1 cellular context compared by ENCODE assay signal in the genomic region with DNA sequence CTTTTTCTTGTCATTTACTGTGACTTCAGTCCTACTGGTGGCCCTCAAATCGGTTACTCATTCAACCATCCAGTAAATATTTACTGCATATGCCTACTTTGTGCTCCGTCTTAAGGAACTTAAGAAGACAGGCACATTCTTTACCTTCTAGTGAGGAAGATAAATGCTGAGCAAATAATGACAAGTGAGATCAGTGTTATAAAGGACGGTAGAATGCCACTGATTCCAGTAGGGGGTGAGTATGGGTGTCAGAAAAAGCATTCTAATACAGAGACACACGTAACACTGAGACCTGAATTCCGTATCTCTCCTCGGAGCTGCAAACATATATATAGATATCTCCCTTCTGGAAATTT.
TF ChIP-seq lines count a peak whose summit lies in the region.

No MANE protein-coding gene starts in this region.

TF ChIP-seq in HepG2, 621 proteins besides CTCF, POLR2A, EP300 and RAD21 (continued from another document):
- TF ChIP-seq, protein P1, sequence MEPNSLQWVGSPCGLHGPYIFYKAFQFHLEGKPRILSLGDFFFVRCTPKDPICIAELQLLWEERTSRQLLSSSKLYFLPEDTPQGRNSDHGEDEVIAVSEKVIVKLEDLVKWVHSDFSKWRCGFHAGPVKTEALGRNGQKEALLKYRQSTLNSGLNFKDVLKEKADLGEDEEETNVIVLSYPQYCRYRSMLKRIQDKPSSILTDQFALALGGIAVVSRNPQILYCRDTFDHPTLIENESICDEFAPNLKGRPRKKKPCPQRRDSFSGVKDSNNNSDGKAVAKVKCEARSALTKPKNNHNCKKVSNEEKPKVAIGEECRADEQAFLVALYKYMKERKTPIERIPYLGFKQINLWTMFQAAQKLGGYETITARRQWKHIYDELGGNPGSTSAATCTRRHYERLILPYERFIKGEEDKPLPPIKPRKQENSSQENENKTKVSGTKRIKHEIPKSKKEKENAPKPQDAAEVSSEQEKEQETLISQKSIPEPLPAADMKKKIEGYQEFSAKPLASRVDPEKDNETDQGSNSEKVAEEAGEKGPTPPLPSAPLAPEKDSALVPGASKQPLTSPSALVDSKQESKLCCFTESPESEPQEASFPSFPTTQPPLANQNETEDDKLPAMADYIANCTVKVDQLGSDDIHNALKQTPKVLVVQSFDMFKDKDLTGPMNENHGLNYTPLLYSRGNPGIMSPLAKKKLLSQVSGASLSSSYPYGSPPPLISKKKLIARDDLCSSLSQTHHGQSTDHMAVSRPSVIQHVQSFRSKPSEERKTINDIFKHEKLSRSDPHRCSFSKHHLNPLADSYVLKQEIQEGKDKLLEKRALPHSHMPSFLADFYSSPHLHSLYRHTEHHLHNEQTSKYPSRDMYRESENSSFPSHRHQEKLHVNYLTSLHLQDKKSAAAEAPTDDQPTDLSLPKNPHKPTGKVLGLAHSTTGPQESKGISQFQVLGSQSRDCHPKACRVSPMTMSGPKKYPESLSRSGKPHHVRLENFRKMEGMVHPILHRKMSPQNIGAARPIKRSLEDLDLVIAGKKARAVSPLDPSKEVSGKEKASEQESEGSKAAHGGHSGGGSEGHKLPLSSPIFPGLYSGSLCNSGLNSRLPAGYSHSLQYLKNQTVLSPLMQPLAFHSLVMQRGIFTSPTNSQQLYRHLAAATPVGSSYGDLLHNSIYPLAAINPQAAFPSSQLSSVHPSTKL (CRISPR knock-in tag; IDR thresholded peaks at IDR 0.05) = no peak
- no peak for TF ChIP-seq KDM1A (CRISPR knock-in tag; IDR thresholded peaks at IDR 0.05)
- TF ChIP-seq, protein P2, sequence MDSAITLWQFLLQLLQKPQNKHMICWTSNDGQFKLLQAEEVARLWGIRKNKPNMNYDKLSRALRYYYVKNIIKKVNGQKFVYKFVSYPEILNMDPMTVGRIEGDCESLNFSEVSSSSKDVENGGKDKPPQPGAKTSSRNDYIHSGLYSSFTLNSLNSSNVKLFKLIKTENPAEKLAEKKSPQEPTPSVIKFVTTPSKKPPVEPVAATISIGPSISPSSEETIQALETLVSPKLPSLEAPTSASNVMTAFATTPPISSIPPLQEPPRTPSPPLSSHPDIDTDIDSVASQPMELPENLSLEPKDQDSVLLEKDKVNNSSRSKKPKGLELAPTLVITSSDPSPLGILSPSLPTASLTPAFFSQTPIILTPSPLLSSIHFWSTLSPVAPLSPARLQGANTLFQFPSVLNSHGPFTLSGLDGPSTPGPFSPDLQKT (CRISPR knock-in tag; IDR thresholded peaks at IDR 0.05; ENCODE audit: borderline replicate concordance) = no peak
- TF ChIP-seq CHCHD3 (CRISPR knock-in tag; IDR thresholded peaks at IDR 0.05) = no peak
- TF ChIP-seq, protein P3, sequence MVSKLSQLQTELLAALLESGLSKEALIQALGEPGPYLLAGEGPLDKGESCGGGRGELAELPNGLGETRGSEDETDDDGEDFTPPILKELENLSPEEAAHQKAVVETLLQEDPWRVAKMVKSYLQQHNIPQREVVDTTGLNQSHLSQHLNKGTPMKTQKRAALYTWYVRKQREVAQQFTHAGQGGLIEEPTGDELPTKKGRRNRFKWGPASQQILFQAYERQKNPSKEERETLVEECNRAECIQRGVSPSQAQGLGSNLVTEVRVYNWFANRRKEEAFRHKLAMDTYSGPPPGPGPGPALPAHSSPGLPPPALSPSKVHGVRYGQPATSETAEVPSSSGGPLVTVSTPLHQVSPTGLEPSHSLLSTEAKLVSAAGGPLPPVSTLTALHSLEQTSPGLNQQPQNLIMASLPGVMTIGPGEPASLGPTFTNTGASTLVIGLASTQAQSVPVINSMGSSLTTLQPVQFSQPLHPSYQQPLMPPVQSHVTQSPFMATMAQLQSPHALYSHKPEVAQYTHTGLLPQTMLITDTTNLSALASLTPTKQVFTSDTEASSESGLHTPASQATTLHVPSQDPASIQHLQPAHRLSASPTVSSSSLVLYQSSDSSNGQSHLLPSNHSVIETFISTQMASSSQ (IDR thresholded peaks at IDR 0.05; ENCODE audit: low read depth) = no peak
- TF ChIP-seq, protein P3 (CRISPR knock-in tag; IDR thresholded peaks at IDR 0.05; ENCODE audit: borderline replicate concordance) = no peak
- no peak for TF ChIP-seq ZNF552 (CRISPR knock-in tag; IDR thresholded peaks at IDR 0.05; ENCODE audit: borderline replicate concordance)
- TF ChIP-seq ZNF746 (CRISPR knock-in tag; IDR thresholded peaks at IDR 0.05) = no peak
